Comparison of ENCODE assay signal across 8 cellular contexts in the genomic region with DNA sequence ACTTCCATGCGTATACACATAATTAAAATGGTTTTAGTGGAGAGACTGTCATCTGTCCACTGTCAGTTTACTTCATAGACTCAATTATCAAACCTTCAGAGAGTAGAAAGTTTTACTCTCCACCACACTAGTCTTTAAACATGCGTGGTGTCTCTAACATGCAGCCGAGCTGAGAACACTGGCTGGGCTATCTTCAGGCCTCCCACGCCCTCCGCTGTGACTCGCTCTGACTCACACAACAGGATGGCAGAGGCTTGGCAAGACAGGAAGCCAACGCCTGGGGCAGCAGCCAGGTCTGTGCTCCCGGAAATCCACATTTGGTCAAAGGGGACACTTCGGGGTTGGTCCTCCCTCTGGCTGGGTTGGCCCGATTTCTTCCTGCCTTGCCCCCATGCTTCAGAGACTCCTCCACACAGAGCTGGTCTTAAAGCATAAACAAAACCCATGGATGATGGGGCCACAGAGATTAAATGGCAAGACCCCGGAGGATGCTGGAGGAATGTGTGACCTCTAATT.
DNase-seq lines count a peak whose midpoint lies in the region; ATAC-seq lines count a peak whose summit lies in the region.

No MANE protein-coding gene starts in this region.

- H3K36me3 ChIP-seq in adipocyte (ENCODE audit: control insufficient read depth, insufficient read depth, low read length, severe bottlenecking): no peaks in the 10 kb centered on the region

- H3K4me1 ChIP-seq in adipocyte (ENCODE audit: control insufficient read depth, insufficient read depth, low read length): peaks cover 34% of the 10 kb centered on the region

- DNase-seq in Ammon's horn (ENCODE audit: low spot score): peak; percentile 92
- peak; percentile 63 for DNase-seq in T follicular helper cell (ENCODE audit: low read depth)
- peak; percentile 98 for DNase-seq in adipocyte (ENCODE audit: low read depth)
- DNase-seq in hepatic stellate cell (ENCODE audit: low spot score): peak; percentile 83
- peak; percentile 82 to 91 for DNase-seq in stimulated activated CD4-positive, alpha-beta T cell treated with anti-CD3 and anti-CD28 coated beads, Interleukin-12 subunit alpha, Interleukin-12 subunit beta, amount 100 ng/mL, for 24 hours (ENCODE audit: low read depth in 2 of 2)
- no peak for DNase-seq in NCI-H82 treated with DMSO at 0.1 percent for 48 hours (lab: John Stamatoyannopoulos, UW; ENCODE audit: unreplicated experiment)

- no peaks in the 10 kb centered on the region for H3K9me3 ChIP-seq in adipocyte (ENCODE audit: control insufficient read depth, low read length)

- peak overlapping the region; percentile 72 for H3K9ac ChIP-seq in adipocyte (ENCODE audit: low read length)

- ATAC-seq in GM19351 (IDR thresholded peaks at IDR 0.05; ENCODE audit: unreplicated experiment) (peak; percentile 48), HG03521 (IDR thresholded peaks at IDR 0.05; ENCODE audit: unreplicated experiment) (peak; percentile 46)

- H3K4me3 ChIP-seq in adipocyte (ENCODE audit: low read length): no peak overlapping the region

- H3K27me3 ChIP-seq in adipocyte (replicated peaks; ENCODE audit: control insufficient read depth, insufficient read depth, low read length): no peaks in the 10 kb centered on the region
